Comparison of ENCODE assay signal across 13 cellular contexts in genomic region chr16:27462846-27463682, GRCh38.
DNase-seq lines count a peak whose midpoint lies in the region; ATAC-seq and TF ChIP-seq lines count a peak whose summit lies in the region.
"Had no signal": no experiment of that assay in that cellular context is flagged by ENCODE, and none has a peak within 500 bp of the region (broad histone marks: within the 10 kb centered on the region; RNA-seq: fewer than 3 reads in every experiment).

No MANE protein-coding gene starts in this region.

- POLR2A ChIA-PET in CD8-positive, alpha-beta memory T cell (lab: Charles Lee): interaction anchor here (0.8 to 1.7 kb wide), 8 partner anchors 12 to 232 kb away, joined by 3 to 8 read pairs (median 4); no protein-coding TSS in a partner anchor

- no peak for ATAC-seq in central memory CD8-positive, alpha-beta T cell (replicated peaks; ENCODE audit: extremely low read depth, poor library complexity, severe bottlenecking)
- ATAC-seq in GM21786 (IDR thresholded peaks at IDR 0.05; ENCODE audit: unreplicated experiment): no peak
- no peak for ATAC-seq in left lung
- no peak for ATAC-seq in GM18505 (IDR thresholded peaks at IDR 0.05; ENCODE audit: unreplicated experiment)
- ATAC-seq: HepG2, left ventricle myocardium superior had no signal

- no peaks in the 10 kb centered on the region for H3K9me3 Mint-ChIP-seq in activated CD4-positive, alpha-beta T cell treated with anti-CD3 and anti-CD28 coated beads, Interleukin-2, amount 10 ng/mL, durations not matched to agents 24 days and 14 days
- no peaks in the 10 kb centered on the region for H3K9me3 Mint-ChIP-seq in CD8-positive, alpha-beta memory T cell
- no peaks in the 10 kb centered on the region for H3K9me3 Mint-ChIP-seq in central memory CD8-positive, alpha-beta T cell

- H3K4me1 ChIP-seq in CD8-positive, alpha-beta memory T cell (ENCODE audit: insufficient read depth, low read length): peaks cover 65% of the 10 kb centered on the region
- H3K4me1 ChIP-seq in osteoblast (ENCODE audit: insufficient read depth, low read length) (no peaks in the 10 kb centered on the region), left lung (peaks cover 0 to 3% of the 10 kb centered on the region in 2 donors)
- H3K4me1 ChIP-seq: BE2C had no signal

- H3K36me3 Mint-ChIP-seq in activated CD4-positive, alpha-beta T cell treated with anti-CD3 and anti-CD28 coated beads, Interleukin-2, amount 10 ng/mL, durations not matched to agents 24 days and 14 days (ENCODE audit: low read depth): peaks cover 43% of the 10 kb centered on the region
- peaks cover 9 to 66% (median 11%) of the 10 kb centered on the region in 3 donors for H3K36me3 Mint-ChIP-seq in CD8-positive, alpha-beta memory T cell
- H3K36me3 Mint-ChIP-seq in central memory CD8-positive, alpha-beta T cell (ENCODE audit: insufficient read depth): peaks cover 44% of the 10 kb centered on the region

- CTCF ChIA-PET in CD8-positive, alpha-beta memory T cell (lab: Charles Lee): interaction anchor here (0.6 to 3.3 kb wide), 19 partner anchors 11 to 310 kb away, joined by 3 to 20 read pairs (median 4); partner anchors contain the start of genes GTF3C1 and KATNIP

- no peaks in the 10 kb centered on the region for H3K27me3 Mint-ChIP-seq in activated CD4-positive, alpha-beta T cell treated with anti-CD3 and anti-CD28 coated beads, Interleukin-2, amount 10 ng/mL, durations not matched to agents 24 days and 14 days
- peaks cover 0 to 4% of the 10 kb centered on the region in 2 donors for H3K27me3 Mint-ChIP-seq in CD8-positive, alpha-beta memory T cell
- no peaks in the 10 kb centered on the region for H3K27me3 Mint-ChIP-seq in central memory CD8-positive, alpha-beta T cell

- peak overlapping the region; percentile 86 for H3K27ac ChIP-seq in CD8-positive, alpha-beta memory T cell (ENCODE audit: low read depth, low read length)
- H3K27ac ChIP-seq in osteoblast (ENCODE audit: low read depth, low read length) (no peak overlapping the region), left lung (no peak overlapping the region)

- TF ChIP-seq POLR2A in GM18505 (IDR thresholded peaks at IDR 0.05; ENCODE audit: borderline replicate concordance, extremely low read depth, insufficient read depth, insufficient read length): no peak

- peak overlapping the region; percentile 66 for H3K27ac Mint-ChIP-seq in activated CD4-positive, alpha-beta T cell treated with anti-CD3 and anti-CD28 coated beads, Interleukin-2, amount 10 ng/mL, durations not matched to agents 24 days and 14 days
- H3K27ac Mint-ChIP-seq in CD8-positive, alpha-beta memory T cell: peak overlapping the region; percentile 96 to 100 (median 98)
- H3K27ac Mint-ChIP-seq in central memory CD8-positive, alpha-beta T cell (ENCODE audit: low read depth): peak overlapping the region; percentile 94

- H2AFZ ChIP-seq in osteoblast (ENCODE audit: low read length): no peak overlapping the region

- no peak for DNase-seq in activated CD4-positive, alpha-beta T cell treated with anti-CD3 and anti-CD28 coated beads, Interleukin-2, amount 10 ng/mL, durations not matched to agents 24 days and 14 days
- DNase-seq in activated CD4-positive, alpha-beta T cell treated with anti-CD3 and anti-CD28 coated beads, Interleukin-2, amount 50 U/mL, for 4 hours: no peak
- no peak for DNase-seq in CD8-positive, alpha-beta memory T cell
- DNase-seq in central memory CD8-positive, alpha-beta T cell (ENCODE audit: low spot score in 2 of 2): no peak
- DNase-seq in osteoblast (ENCODE audit: insufficient read length, low spot score, missing footprints): peak; percentile 66
- DNase-seq in left lung: no peak
- DNase-seq: BE2C, left ventricle myocardium superior, NCI-H1105 treated with DMSO at 0.1 percent for 48 hours had no signal

- no peaks in the 10 kb centered on the region for H3K27me3 ChIP-seq in CD8-positive, alpha-beta memory T cell (ENCODE audit: insufficient read depth, low read length, poor library complexity, severe bottlenecking)
- no peaks in the 10 kb centered on the region for H3K27me3 ChIP-seq in osteoblast (ENCODE audit: insufficient read depth, low read length)
- H3K27me3 ChIP-seq in left lung: no peaks in the 10 kb centered on the region
- H3K27me3 ChIP-seq: BE2C had no signal

- no peaks in the 10 kb centered on the region for H4K20me1 ChIP-seq in osteoblast (ENCODE audit: insufficient read depth, low read length)

- H3K36me3 ChIP-seq in CD8-positive, alpha-beta memory T cell (ENCODE audit: insufficient read depth, low read length): peaks cover 16% of the 10 kb centered on the region
- H3K36me3 ChIP-seq in osteoblast (ENCODE audit: insufficient read depth, low read length) (peaks cover 68% of the 10 kb centered on the region), left lung (peaks cover 7 to 89% of the 10 kb centered on the region in 2 donors)

- intact Hi-C loops in activated CD4-positive, alpha-beta T cell treated with anti-CD3 and anti-CD28 coated beads, Interleukin-2, amount 10 ng/mL, durations not matched to agents 24 days and 14 days (cut with micrococcal nuclease): no loop called here
- intact Hi-C loops in left lung (cut with DNase I): no loop called here

- no peak overlapping the region for H3K4me2 ChIP-seq in osteoblast (ENCODE audit: insufficient read depth, low read length)

- TF ChIP-seq CTCF in osteoblast (IDR thresholded peaks at IDR 0.05; ENCODE audit: extremely low read depth, low read depth, low read length): no peak
- TF ChIP-seq CTCF in left lung (IDR thresholded peaks at IDR 0.05): no peak

- no peak overlapping the region for H3K4me3 Mint-ChIP-seq in activated CD4-positive, alpha-beta T cell treated with anti-CD3 and anti-CD28 coated beads, Interleukin-2, amount 10 ng/mL, durations not matched to agents 24 days and 14 days
- peak overlapping the region; percentile 84 to 95 (median 85) for H3K4me3 Mint-ChIP-seq in CD8-positive, alpha-beta memory T cell
- H3K4me3 Mint-ChIP-seq in central memory CD8-positive, alpha-beta T cell: peak overlapping the region; percentile 80

- H3K4me3 ChIP-seq in CD8-positive, alpha-beta memory T cell (ENCODE audit: low read length): peak overlapping the region; percentile 38
- H3K4me3 ChIP-seq in osteoblast (ENCODE audit: insufficient read depth, low read length) (no peak overlapping the region), left lung (no peak overlapping the region)
- H3K4me3 ChIP-seq: mucosa of descending colon had no signal

- peaks cover 10% of the 10 kb centered on the region for H3K4me1 Mint-ChIP-seq in activated CD4-positive, alpha-beta T cell treated with anti-CD3 and anti-CD28 coated beads, Interleukin-2, amount 10 ng/mL, durations not matched to agents 24 days and 14 days
- peaks cover 47 to 87% (median 52%) of the 10 kb centered on the region in 3 donors for H3K4me1 Mint-ChIP-seq in CD8-positive, alpha-beta memory T cell
- H3K4me1 Mint-ChIP-seq in central memory CD8-positive, alpha-beta T cell: peaks cover 54% of the 10 kb centered on the region

- H3K9me3 ChIP-seq in CD8-positive, alpha-beta memory T cell (ENCODE audit: low read length): no peaks in the 10 kb centered on the region
- H3K9me3 ChIP-seq in osteoblast (ENCODE audit: low read depth, low read length): no peaks in the 10 kb centered on the region
- no peaks in the 10 kb centered on the region for H3K9me3 ChIP-seq in left lung
- H3K9me3 ChIP-seq: BE2C, mucosa of descending colon had no signal

- H3K79me2 ChIP-seq in osteoblast (ENCODE audit: insufficient read depth, low read length): no peaks in the 10 kb centered on the region
